In the genomic region with DNA sequence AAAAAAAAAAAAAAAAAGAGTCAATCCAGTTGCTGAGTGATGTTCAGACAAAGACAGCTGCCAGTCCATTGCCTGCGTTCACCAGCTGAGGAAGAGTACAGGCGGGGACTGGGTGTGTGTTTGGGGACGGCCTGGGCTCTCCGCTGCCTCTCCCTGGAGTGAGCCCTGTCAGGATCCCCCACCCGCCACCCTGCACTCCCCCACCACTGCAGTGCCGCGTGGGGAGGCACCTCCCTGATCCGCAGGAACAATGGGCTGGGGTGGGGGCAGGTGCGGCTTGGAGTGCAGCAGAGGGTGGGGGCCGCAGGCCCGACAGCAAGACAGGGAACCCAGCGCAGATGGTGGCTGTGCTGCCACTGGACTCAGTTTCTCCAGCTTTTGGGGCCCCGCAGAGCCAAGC, we compare ENCODE assay signal across 11 cellular contexts. TPM values are rescaled to one million over a fixed set of nuclear protein-coding genes. Genes with fewer than 3 reads are reported as not detected.
DNase-seq lines count a peak whose midpoint lies in the region; ATAC-seq and TF ChIP-seq lines count a peak whose summit lies in the region.
"Had no signal": no experiment of that assay in that cellular context is flagged by ENCODE, and none has a peak within 500 bp of the region (broad histone marks: within the 10 kb centered on the region; RNA-seq: fewer than 3 reads in every experiment).

No MANE protein-coding gene starts in this region.

- no peak overlapping the region for H2AK5ac ChIP-seq in mesendoderm (ENCODE audit: low read length)

- no peak for ATAC-seq in HG03442 (IDR thresholded peaks at IDR 0.05; ENCODE audit: unreplicated experiment)

- no peak overlapping the region for H3K27ac ChIP-seq in HUES64 (ENCODE audit: low read depth, low read length)
- peak overlapping the region; percentile 18 to 94 for H3K27ac ChIP-seq in coronary artery
- no peak overlapping the region for H3K27ac ChIP-seq in mesendoderm (ENCODE audit: low read depth, low read length)
- H3K27ac ChIP-seq in subcutaneous abdominal adipose tissue (ENCODE audit: low read depth, low read length) = peak overlapping the region; percentile 77

- H3K4me1 ChIP-seq in HUES64 (ENCODE audit: insufficient read depth, low read length) (0 out of 2 replicates have a peak, but pooled peaks cover 4% of the 10 kb centered on the region), mesendoderm (ENCODE audit: control insufficient read depth, low read depth, low read length) (peaks cover 2% of the 10 kb centered on the region), subcutaneous abdominal adipose tissue (ENCODE audit: control insufficient read depth in 5 of 5, insufficient read depth in 5 of 5, low read length in 5 of 5) (peaks cover 0 to 56% (median 35%) of the 10 kb centered on the region in 5 donors)

- H3K4me3 ChIP-seq in HUES64 (ENCODE audit: low read length) (peak overlapping the region; percentile 79), coronary artery (peak overlapping the region; percentile 94), mesendoderm (ENCODE audit: low read length) (no peak overlapping the region), subcutaneous abdominal adipose tissue (ENCODE audit: low read depth in 1 of 5, low read length in 5 of 5) (peak overlapping the region in 4 of 5 donors; percentile 65 to 78 (median 72))

- H3K36me3 ChIP-seq in HUES64 (ENCODE audit: insufficient read depth, low read length) (no peaks in the 10 kb centered on the region), mesendoderm (ENCODE audit: control insufficient read depth, insufficient read depth, low read length) (no peaks in the 10 kb centered on the region), subcutaneous abdominal adipose tissue (ENCODE audit: control insufficient read depth in 5 of 5, insufficient read depth in 5 of 5, low read length in 5 of 5) (no peaks in the 10 kb centered on the region)

- H3K27me3 ChIP-seq in HUES64 (ENCODE audit: insufficient read depth, low read length) (peaks cover 74% of the 10 kb centered on the region), mesendoderm (ENCODE audit: insufficient read depth, low read length, poor library complexity) (peaks cover 13% of the 10 kb centered on the region), subcutaneous abdominal adipose tissue (ENCODE audit: control insufficient read depth in 5 of 5, insufficient read depth in 4 of 5, low read length in 5 of 5) (peaks cover 0 to 17% (median 3%) of the 10 kb centered on the region in 5 donors)

- H3K4ac ChIP-seq in mesendoderm (ENCODE audit: low read depth, low read length) = no peak overlapping the region

- no peak overlapping the region for H4K8ac ChIP-seq in mesendoderm (ENCODE audit: low read depth, low read length)

- H3K79me1 ChIP-seq in mesendoderm (ENCODE audit: low read length) = no peaks in the 10 kb centered on the region

- no peak for DNase-seq in coronary artery (ENCODE audit: low spot score)
- DNase-seq in mesendoderm = no peak
- DNase-seq in activated CD4-positive, alpha-beta T cell treated with anti-CD3 and anti-CD28 coated beads for 1 hour = no peak
- no peak for DNase-seq in activated CD4-positive, CD25-positive, alpha-beta regulatory T cell treated with anti-CD3 and anti-CD28 coated beads, Interleukin-2, amount 50 U/mL, for 72 hours
- DNase-seq in KG1 (lab: John Stamatoyannopoulos, UW) = no peak
- DNase-seq: activated naive CD4-positive, alpha-beta T cell treated with anti-CD3 and anti-CD28 coated beads, Interleukin-2, amount 10 ng/mL, durations not matched to agents 7 days and 5 days; NCI-H345; trophoblast cell had no signal

- peak overlapping the region; percentile 24; the same call in 1 of the 2 replicates for H3K9ac ChIP-seq in HUES64 (ENCODE audit: low read depth, low read length)
- no peak overlapping the region for H3K9ac ChIP-seq in mesendoderm (ENCODE audit: low read length)
- H3K9ac ChIP-seq in subcutaneous abdominal adipose tissue (ENCODE audit: low read length in 5 of 5) = peak overlapping the region in 1 of 5 donors; percentile 77

- H2BK5ac ChIP-seq in mesendoderm (ENCODE audit: low read length) = no peak overlapping the region

- H3K23ac ChIP-seq in mesendoderm (ENCODE audit: low read length) = no peak overlapping the region

- WGBS in HUES64 = 21% methylated on average over 10 of the region's 13 CpGs
- WGBS in mesendoderm (ENCODE audit: extremely low coverage, insufficient coverage, low lambda C conversion rate) = no CpG with 5 or more reads among the region's 13 CpGs

- H3K18ac ChIP-seq in mesendoderm (ENCODE audit: low read length) = no peak overlapping the region

- no peak for TF ChIP-seq CTCF in coronary artery (IDR thresholded peaks at IDR 0.05)

- H3K4me2 ChIP-seq in mesendoderm (ENCODE audit: low read length) = peak overlapping the region; percentile 35

- H2BK120ac ChIP-seq in mesendoderm (ENCODE audit: low read depth, low read length) = no peak overlapping the region

- H3K9me3 ChIP-seq in HUES64 (ENCODE audit: insufficient read depth, low read depth, low read length) (no peaks in the 10 kb centered on the region), subcutaneous abdominal adipose tissue (ENCODE audit: control insufficient read depth in 5 of 5, low read length in 5 of 5) (no peaks in the 10 kb centered on the region)

- no peak overlapping the region for H3K56ac ChIP-seq in mesendoderm (ENCODE audit: low read length)

- no peaks in the 10 kb centered on the region for H3K79me2 ChIP-seq in mesendoderm (ENCODE audit: control insufficient read depth, insufficient read depth, low read length)

- H2BK15ac ChIP-seq in mesendoderm (replicated peaks; ENCODE audit: low read depth) = no peak overlapping the region

- no peak overlapping the region for H4K5ac ChIP-seq in mesendoderm (ENCODE audit: low read length)

RNA-seq across cellular contexts. Expression of a gene that starts 1.4 kb away (rescaled TPM):
- 2.7 TPM for polyA plus RNA-seq in HUES64 (2013, experiment 1 of 2)
- 3.2 TPM for polyA plus RNA-seq in HUES64 (2013, experiment 2 of 2)
- 4.5 TPM for polyA plus RNA-seq in mesendoderm (2013, experiment 1 of 2)
- 4.4 TPM for polyA plus RNA-seq in mesendoderm (2013, experiment 2 of 2)

Comparison
In these comparisons a context has a peak if more than half of its experiments do, and no peak if none do; other contexts are left out.
1. H3K27ac ChIP-seq: peak in coronary artery (2 of 2) and subcutaneous abdominal adipose tissue (single experiment); none in HUES64 (single experiment) and mesendoderm (single experiment).